ENCODE assay signal across 8 cellular contexts in the genomic region with DNA sequence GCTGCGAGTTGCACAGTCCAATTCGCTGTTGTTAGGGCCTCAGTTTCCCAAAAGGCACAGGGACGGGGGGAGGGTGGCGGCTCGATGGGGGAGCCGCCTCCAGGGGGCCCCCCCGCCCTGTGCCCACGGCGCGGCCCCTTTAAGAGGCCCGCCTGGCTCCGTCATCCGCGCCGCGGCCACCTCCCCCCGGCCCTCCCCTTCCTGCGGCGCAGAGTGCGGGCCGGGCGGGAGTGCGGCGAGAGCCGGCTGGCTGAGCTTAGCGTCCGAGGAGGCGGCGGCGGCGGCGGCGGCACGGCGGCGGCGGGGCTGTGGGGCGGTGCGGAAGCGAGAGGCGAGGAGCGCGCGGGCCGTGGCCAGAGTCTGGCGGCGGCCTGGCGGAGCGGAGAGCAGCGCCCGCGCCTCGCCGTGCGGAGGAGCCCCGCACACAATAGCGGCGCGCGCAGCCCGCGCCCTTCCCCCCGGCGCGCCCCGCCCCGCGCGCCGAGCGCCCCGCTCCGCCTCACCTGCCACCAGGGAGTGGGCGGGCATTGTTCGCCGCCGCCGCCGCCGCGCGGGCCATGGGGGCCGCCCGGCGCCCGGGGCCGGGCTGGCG. TPM values are rescaled to one million over a fixed set of nuclear protein-coding genes. Genes with fewer than 3 reads are reported as not detected.
DNase-seq lines count a peak whose midpoint lies in the region; ATAC-seq, FAIRE-seq and TF ChIP-seq lines count a peak whose summit lies in the region.

Gene BCR (plus strand): TSS at position 209 of the 592 bp plus-strand sequence. CDS start 452 bp downstream, outside the sequence.

- peaks cover 23% of the 10 kb centered on the region for H3K4me1 ChIP-seq in colonic mucosa
- H3K4me1 ChIP-seq in kidney (ENCODE audit: control insufficient read depth in 1 of 2, insufficient read depth in 1 of 2, low read depth in 1 of 2, low read length in 2 of 2), result peaks cover 28 to 37% of the 10 kb centered on the region in 2 donors
- H3K4me1 ChIP-seq in smooth muscle cell (ENCODE audit: low read depth), result peaks cover 20% of the 10 kb centered on the region

- no peak for FAIRE-seq in kidney (lab: Jason Lieb, UNC)

- H3K27ac ChIP-seq in colonic mucosa (no peak within 1 kb of the TSS), kidney (ENCODE audit: low read depth in 2 of 2, low read length in 2 of 2) (peak within 1 kb of the TSS; percentile 78 to 87), smooth muscle cell (ENCODE audit: low read depth) (no peak within 1 kb of the TSS)

- H3K9me3 ChIP-seq in colonic mucosa (no peaks in the 10 kb centered on the region), kidney (ENCODE audit: control insufficient read depth in 1 of 2, low read length in 2 of 2) (no peaks in the 10 kb centered on the region), smooth muscle cell (replicated peaks; ENCODE audit: low read depth) (peaks cover 4% of the 10 kb centered on the region)

- peak within 1 kb of the TSS; percentile 78 for H3K4me2 ChIP-seq in smooth muscle cell

- H3K4me3 ChIP-seq in colonic mucosa (peak within 1 kb of the TSS; percentile 64), kidney (ENCODE audit: low read length in 2 of 2) (peak within 1 kb of the TSS; percentile 82 to 84), smooth muscle cell (peak within 1 kb of the TSS; percentile 54)

- H3K36me3 ChIP-seq in colonic mucosa, result no peaks in the 10 kb centered on the region
- H3K36me3 ChIP-seq in kidney (ENCODE audit: control insufficient read depth in 1 of 2, insufficient read depth in 2 of 2, low read length in 2 of 2), result no peaks in the 10 kb centered on the region
- H3K36me3 ChIP-seq in smooth muscle cell (ENCODE audit: low read depth), result no peaks in the 10 kb centered on the region

- peak within 1 kb of the TSS; percentile 68 to 73 for H3K9ac ChIP-seq in colonic mucosa (ENCODE audit: low read depth in 2 of 2, low read length in 2 of 2)
- peak within 1 kb of the TSS; percentile 51 to 89 for H3K9ac ChIP-seq in kidney (ENCODE audit: low read length in 2 of 2)
- H3K9ac ChIP-seq in smooth muscle cell (ENCODE audit: low read depth), result no peak within 1 kb of the TSS

- 8% methylated on average over 2 of the region's 88 CpGs for WGBS in smooth muscle cell (ENCODE audit: low lambda C conversion rate)

- DNase-seq in SIG-M5 treated with dmso at 0.1 percent for 504 hours (lab: John Stamatoyannopoulos, UW; ENCODE audit: unreplicated experiment) (peak; percentile 30), SIG-M5 (lab: John Stamatoyannopoulos, UW) (no peak), NCI-H1092 (lab: John Stamatoyannopoulos, UW) (peak; percentile 55), colonic mucosa (peak; percentile 73), kidney (peak; percentile 88), smooth muscle cell (lab: John Stamatoyannopoulos, UW; ENCODE audit: unreplicated experiment) (peak; percentile 13)
- peak; percentile 45 for DNase-seq in activated CD4-positive, alpha-beta T cell treated with anti-CD3 and anti-CD28 coated beads for 1 hour

- intact Hi-C loops in colonic mucosa (cut with DNase I) (no loop called here), kidney (cut with DNase I) (no loop called here)

- no peak for ATAC-seq in GM19023 (IDR thresholded peaks at IDR 0.05; ENCODE audit: unreplicated experiment)

- peaks cover 26% of the 10 kb centered on the region for H3K79me2 ChIP-seq in smooth muscle cell (ENCODE audit: low read depth)

- peaks cover 42% of the 10 kb centered on the region for H4K20me1 ChIP-seq in smooth muscle cell (ENCODE audit: low read depth)

- peaks cover 2% of the 10 kb centered on the region for H3F3A ChIP-seq in smooth muscle cell (ENCODE audit: low read depth)

- H3K27me3 ChIP-seq in colonic mucosa (no peaks in the 10 kb centered on the region), smooth muscle cell (ENCODE audit: low read depth) (no peaks in the 10 kb centered on the region)

- no peak for TF ChIP-seq CTCF in colonic mucosa (IDR thresholded peaks at IDR 0.05)
- no peak for TF ChIP-seq CTCF in kidney (IDR thresholded peaks at IDR 0.05; ENCODE audit: borderline replicate concordance, extremely low read depth, insufficient read depth)
- TF ChIP-seq CTCF in smooth muscle cell (IDR thresholded peaks at IDR 0.05; ENCODE audit: borderline replicate concordance, insufficient read depth, poor library complexity, severe bottlenecking), result peak; percentile 14

- peak within 1 kb of the TSS; percentile 24 for H2AFZ ChIP-seq in smooth muscle cell (ENCODE audit: low read depth)

RNA-seq across cellular contexts. Expression of gene BCR, which starts in this region (rescaled TPM):
- total RNA-seq in colonic mucosa (10 to 100 TPM; 39.2 to 57.8 TPM), kidney (97.7 TPM), smooth muscle cell (11.1 and 15.4 TPM in 2 replicates)
- polyA plus RNA-seq in kidney (ENCODE audit: insufficient read depth, low read depth, low replicate concordance) (45.0 TPM), smooth muscle cell (13.4 and 15.0 TPM in 2 replicates)

Comparison
In these comparisons a context has a peak if more than half of its experiments do, and no peak if none do; other contexts are left out.
1. H3K27ac ChIP-seq: peak in kidney (2 of 2); none in colonic mucosa (single experiment) and smooth muscle cell (single experiment).
2. Peak in every context shown above with its lines, with median percentiles within 50 percentile points of each other: H3K4me3 ChIP-seq.